9 cellular contexts compared by ENCODE assay signal in the genomic region with DNA sequence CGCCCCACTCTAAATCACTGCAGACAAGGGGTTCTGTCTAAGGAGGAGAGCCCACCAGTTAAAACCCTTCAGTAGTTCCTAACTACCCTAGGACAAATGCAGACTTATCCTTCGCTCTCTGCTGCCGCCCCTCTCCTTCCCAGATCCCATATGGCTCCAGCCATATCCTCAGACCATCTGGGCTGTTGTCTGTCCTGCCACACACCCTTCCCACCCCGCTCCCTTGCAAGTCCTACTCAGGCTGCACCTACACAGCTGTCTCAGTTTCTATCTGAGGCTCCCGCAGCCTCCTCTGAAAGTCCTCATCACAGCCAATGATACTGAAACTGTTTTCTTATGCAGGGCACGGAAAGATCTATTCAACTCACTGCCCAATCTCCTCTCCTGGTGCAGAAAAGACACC. TPM values are rescaled to one million over a fixed set of nuclear protein-coding genes. Genes with fewer than 3 reads are reported as not detected.
DNase-seq lines count a peak whose midpoint lies in the region; ATAC-seq and TF ChIP-seq lines count a peak whose summit lies in the region.
"Had no signal": no experiment of that assay in that cellular context is flagged by ENCODE, and none has a peak within 500 bp of the region (broad histone marks: within the 10 kb centered on the region; RNA-seq: fewer than 3 reads in every experiment).

No MANE protein-coding gene starts in this region.

- H3K27me3 Mint-ChIP-seq in T-helper 17 cell = no peaks in the 10 kb centered on the region

- peak overlapping the region; percentile 63 for H3K27ac Mint-ChIP-seq in T-helper 17 cell

- H3K9ac ChIP-seq in neural cell (ENCODE audit: low read length) (no peak overlapping the region), trophoblast cell (ENCODE audit: low read length) (no peak overlapping the region)

- no peak overlapping the region for H3K4ac ChIP-seq in trophoblast cell (ENCODE audit: low read depth, low read length)

- H3K4me3 ChIP-seq in neural cell (ENCODE audit: low read length) (peak overlapping the region; percentile 99), trophoblast cell (ENCODE audit: low read depth, low read length) (no peak overlapping the region)

- no peaks in the 10 kb centered on the region for H3K9me2 ChIP-seq in neural cell (ENCODE audit: insufficient read depth, low read length)

- no peak overlapping the region for H2BK5ac ChIP-seq in trophoblast cell (ENCODE audit: low read depth, low read length, poor library complexity)

- peaks cover 6% of the 10 kb centered on the region for H3K79me1 ChIP-seq in trophoblast cell (ENCODE audit: low read length)

- H3K23ac ChIP-seq in trophoblast cell (ENCODE audit: low read length) = no peak overlapping the region

- no peaks in the 10 kb centered on the region for H3F3A ChIP-seq in neural cell (ENCODE audit: insufficient read depth, low read length, poor library complexity, severe bottlenecking)

- peaks cover 2% of the 10 kb centered on the region for H3K36me3 Mint-ChIP-seq in T-helper 17 cell (ENCODE audit: low read depth)

- no peak overlapping the region for H4K91ac ChIP-seq in trophoblast cell (ENCODE audit: low read depth, low read length)

- H3K27ac ChIP-seq in neural cell (ENCODE audit: low read length) (no peak overlapping the region), trophoblast cell (ENCODE audit: low read depth, low read length) (no peak overlapping the region)

- peaks cover 16% of the 10 kb centered on the region for H3K4me1 Mint-ChIP-seq in T-helper 17 cell

- TF ChIP-seq EP300 in neural cell (conservative IDR thresholded peaks at IDR 0.05; ENCODE audit: poor library complexity, severe bottlenecking) = no peak

- H4K12ac ChIP-seq in trophoblast cell (ENCODE audit: low read depth, low read length) = no peak overlapping the region

- H2AK5ac ChIP-seq in trophoblast cell (ENCODE audit: low read length) = no peak overlapping the region

- H3K4me3 Mint-ChIP-seq in T-helper 17 cell = peak overlapping the region; percentile 89

- peak overlapping the region; percentile 83 for H2AFZ ChIP-seq in neural cell (ENCODE audit: low read depth, low read length)
- no peak overlapping the region for H2AFZ ChIP-seq in trophoblast cell (ENCODE audit: insufficient read depth, low read length, poor library complexity)

- ATAC-seq in GM18907 (IDR thresholded peaks at IDR 0.05; ENCODE audit: unreplicated experiment) (peak; percentile 53), HG02678 (IDR thresholded peaks at IDR 0.05; ENCODE audit: unreplicated experiment) (peak; percentile 53), T-helper 17 cell (no peak)

- H3K4me1 ChIP-seq in trophoblast cell (ENCODE audit: control insufficient read depth in 1 of 2, insufficient read depth in 2 of 2, low read length in 2 of 2) = peaks cover 0 to 14% of the 10 kb centered on the region in 2 experiments

- no CpG with 5 or more reads among the region's 6 CpGs for WGBS in trophoblast cell (ENCODE audit: extremely low coverage, insufficient coverage, insufficient read length)

- no peaks in the 10 kb centered on the region for H4K20me1 ChIP-seq in neural cell (ENCODE audit: insufficient read depth)

- H3K18ac ChIP-seq in trophoblast cell (ENCODE audit: low read length) = no peak overlapping the region

- no peaks in the 10 kb centered on the region for H3K36me3 ChIP-seq in neural cell (ENCODE audit: insufficient read depth, low read length)
- peaks cover 33 to 34% of the 10 kb centered on the region in 2 experiments for H3K36me3 ChIP-seq in trophoblast cell (ENCODE audit: control insufficient read depth in 1 of 2, insufficient read depth in 2 of 2, low read length in 2 of 2)

- H3K79me2 ChIP-seq in neural cell (replicated peaks; ENCODE audit: insufficient read depth, low read length) (no peaks in the 10 kb centered on the region), trophoblast cell (ENCODE audit: control insufficient read depth, insufficient read depth, low read length, poor library complexity) (peaks cover 6% of the 10 kb centered on the region)

- no peak overlapping the region for H2BK120ac ChIP-seq in trophoblast cell (ENCODE audit: insufficient read depth, low read length, poor library complexity)

- H3K27me3 ChIP-seq in neural cell (ENCODE audit: insufficient read depth, low read depth, low read length) (no peaks in the 10 kb centered on the region), trophoblast cell (ENCODE audit: insufficient read depth, low read length) (no peaks in the 10 kb centered on the region)

- DNase-seq in T-helper 17 cell (no peak), LoVo (ENCODE audit: low spot score) (no peak), NCI-H526 (lab: John Stamatoyannopoulos, UW) (no peak), NCI-H1417 treated with DMSO at 0.1 percent for 48 hours (lab: John Stamatoyannopoulos, UW) (no peak), trophoblast cell (no peak)

- H4K8ac ChIP-seq in trophoblast cell (ENCODE audit: low read depth, low read length) = no peak overlapping the region

- H2BK12ac ChIP-seq in trophoblast cell (ENCODE audit: low read length) = no peak overlapping the region

- TF ChIP-seq CTCF in neural cell (IDR thresholded peaks at IDR 0.05; ENCODE audit: poor library complexity, severe bottlenecking) = no peak

- TF ChIP-seq RAD21 in neural cell (conservative IDR thresholded peaks at IDR 0.05) = no peak

- H3K9me3 ChIP-seq in T-helper 17 cell (ENCODE audit: control insufficient read depth, low read length, poor library complexity, severe bottlenecking) (no peaks in the 10 kb centered on the region), neural cell (ENCODE audit: low read length) (no peaks in the 10 kb centered on the region), trophoblast cell (ENCODE audit: insufficient read depth, low read depth, low read length) (peaks cover 3% of the 10 kb centered on the region)

- H3K4me2 ChIP-seq in neural cell (ENCODE audit: low read length) (no peak overlapping the region), trophoblast cell (ENCODE audit: low read length) (no peak overlapping the region)

- no peak overlapping the region for H3K14ac ChIP-seq in trophoblast cell (ENCODE audit: low read length)

TF ChIP-seq in neural cell, 6 proteins besides CTCF, POLR2A, EP300 and RAD21:
- TF ChIP-seq SMC3 (conservative IDR thresholded peaks at IDR 0.05; ENCODE audit: poor library complexity) = no peak
- TF ChIP-seq POLR2AphosphoS5 (IDR thresholded peaks at IDR 0.05) = no peak
- TF ChIP-seq MXI1 (conservative IDR thresholded peaks at IDR 0.05; ENCODE audit: poor library complexity, severe bottlenecking) = no peak
- TF ChIP-seq REST (IDR thresholded peaks at IDR 0.05; ENCODE audit: borderline replicate concordance) = no peak
- no peak for TF ChIP-seq TAF1 (IDR thresholded peaks at IDR 0.05; ENCODE audit: low read depth)
- no peak for TF ChIP-seq EZH2 (IDR thresholded peaks at IDR 0.05; ENCODE audit: borderline replicate concordance, insufficient read depth, low read length, poor library complexity, severe bottlenecking)

RNA-seq across cellular contexts. Expression of gene BCKDK, which starts 0.7 kb away (rescaled TPM):
- 1 to 10 TPM; 8.5 to 9.9 TPM for total RNA-seq in T-helper 17 cell
- polyA plus RNA-seq in neural cell = 21.3 and 26.8 TPM in 2 replicates
- polyA minus RNA-seq in neural cell = 18.7 and 22.0 TPM in 2 replicates
- 43.7 and 47.1 TPM in 2 replicates for polyA plus RNA-seq in trophoblast cell (2013)

RNA-seq across cellular contexts. Expression of gene KAT8, which starts 10.0 kb away (rescaled TPM):
- total RNA-seq in T-helper 17 cell = 10 to 100 TPM; 86.7 to 97.6 TPM
- polyA plus RNA-seq in neural cell = 98.0 and 132 TPM in 2 replicates
- polyA minus RNA-seq in neural cell = 68.1 and 71.8 TPM in 2 replicates
- polyA plus RNA-seq in trophoblast cell (2013) = 31.8 and 32.3 TPM in 2 replicates

RNA-seq across cellular contexts. Expression of gene VKORC1, which starts 12.9 kb away (rescaled TPM):
- total RNA-seq in T-helper 17 cell = 10 to 100 TPM; 30.6 to 31.7 TPM
- polyA plus RNA-seq in neural cell = 103 and 105 TPM in 2 replicates
- 54.8 and 57.8 TPM in 2 replicates for polyA minus RNA-seq in neural cell
- 112 and 118 TPM in 2 replicates for polyA plus RNA-seq in trophoblast cell (2013)

RNA-seq across cellular contexts. Expression of gene PRSS53, which starts 18.7 kb away (rescaled TPM):
- 1 to 10 TPM; 3.2 to 4.4 TPM for total RNA-seq in T-helper 17 cell
- 9.3 and 13.6 TPM in 2 replicates for polyA plus RNA-seq in neural cell
- 4.9 TPM in 2 replicates for polyA minus RNA-seq in neural cell
- polyA plus RNA-seq in trophoblast cell (2013) = 1.4 and 1.5 TPM in 2 replicates

RNA-seq across cellular contexts. Expression of gene PRSS8, which starts 28.1 kb away (rescaled TPM):
- not detected for total RNA-seq in T-helper 17 cell
- not detected in 2 replicates for polyA plus RNA-seq in neural cell
- not detected in 2 replicates for polyA minus RNA-seq in neural cell
- 138 and 139 TPM in 2 replicates for polyA plus RNA-seq in trophoblast cell (2013)
- total RNA-seq: mononuclear cell had no signal
